ENCODE assay signal across 15 cellular contexts in genomic region chr2:23009545-23010149, GRCh38.
DNase-seq lines count a peak whose midpoint lies in the region; ATAC-seq and TF ChIP-seq lines count a peak whose summit lies in the region.
"Had no signal": no experiment of that assay in that cellular context is flagged by ENCODE, and none has a peak within 500 bp of the region (broad histone marks: within the 10 kb centered on the region; RNA-seq: fewer than 3 reads in every experiment).

No MANE protein-coding gene starts in this region.

- peak; percentile 23 for DNase-seq in HT1080 (ENCODE audit: low read depth)
- peak; percentile 1 for DNase-seq in astrocyte of the spinal cord (ENCODE audit: low read depth, low spot score)
- DNase-seq in iris pigment epithelial cell (ENCODE audit: low read depth) = peak; percentile 39
- peak; percentile 10 for DNase-seq in skeletal muscle cell (ENCODE audit: low read depth)
- no peak for DNase-seq in NAMALWA (ENCODE audit: low spot score)
- DNase-seq in epidermal melanocyte (ENCODE audit: insufficient read length, low spot score) = no peak
- DNase-seq: activated CD8-positive, alpha-beta memory T cell treated with anti-CD3 and anti-CD28 coated beads, Interleukin-2, amount 50 U/mL, for 48 hours; DND-41; foreskin melanocyte; NCI-H1417 treated with DMSO at 0.1 percent for 48 hours; small intestine had no signal

- no peak for TF ChIP-seq CTCF in astrocyte of the spinal cord (IDR thresholded peaks at IDR 0.05; ENCODE audit: low read depth, low read length)

- H3K4me3 ChIP-seq in astrocyte of the spinal cord (ENCODE audit: low read depth, low read length) (no peak overlapping the region), skeletal muscle cell (ENCODE audit: low read depth, low read length) (no peak overlapping the region)
- H3K4me3 ChIP-seq: breast epithelium, PC-9 had no signal

- in situ Hi-C loops in astrocyte of the spinal cord (cut with HindIII; ENCODE audit: low sequenced_read_pairs) = no loop called here

- no peak for ATAC-seq in HG03520 (IDR thresholded peaks at IDR 0.05; ENCODE audit: unreplicated experiment)
- ATAC-seq in GM21528 (IDR thresholded peaks at IDR 0.05; ENCODE audit: low FRiP score, unreplicated experiment) = no peak

Comparison
In these comparisons a context has a peak if more than half of its experiments do, and no peak if none do; other contexts are left out.
1. DNase-seq: peak in HT1080 (single experiment), astrocyte of the spinal cord (single experiment), iris pigment epithelial cell (single experiment) and skeletal muscle cell (single experiment); none in NAMALWA (single experiment) and epidermal melanocyte (single experiment).